Comparison of ENCODE assay signal across 19 cellular contexts in the genomic region with DNA sequence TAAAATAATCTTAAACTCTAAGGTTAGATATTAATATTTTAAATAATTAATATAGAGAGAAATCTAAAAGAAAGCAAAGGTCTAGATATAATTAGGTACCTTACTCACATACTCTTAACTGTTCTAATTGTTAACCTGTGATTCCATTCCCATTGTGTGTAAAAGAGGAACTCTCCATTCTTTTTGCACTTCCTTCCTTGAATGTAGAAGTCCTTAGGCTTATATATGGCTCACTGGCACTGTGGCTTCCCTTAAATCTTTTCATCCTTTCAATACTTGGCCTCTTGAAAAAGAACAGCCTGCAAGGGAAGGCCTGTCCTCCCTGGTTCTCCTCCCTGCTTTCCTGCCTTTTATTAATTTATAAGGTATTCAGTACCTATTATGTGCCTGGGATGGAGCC.
"Had no signal": no experiment of that assay in that cellular context is flagged by ENCODE, and none has a peak within 500 bp of the region (broad histone marks: within the 10 kb centered on the region; RNA-seq: fewer than 3 reads in every experiment).

No MANE protein-coding gene starts in this region.

- H3K9me3 ChIP-seq: left ventricle myocardium inferior, vagina had no signal

- H3K36me3 Mint-ChIP-seq: activated naive CD4-positive, alpha-beta T cell treated with anti-CD3 and anti-CD28 coated beads, Interleukin-2, amount 50 U/mL, for 72 hours; brain; neural progenitor cell had no signal

- H3K36me3 ChIP-seq: left ventricle myocardium inferior, neural progenitor cell, vagina, WERI-Rb-1 had no signal

- H3K4me1 Mint-ChIP-seq: activated T-helper 17 cell treated with anti-CD3 and anti-CD28 coated beads, Interleukin-2, amount 50 U/mL, for 72 hours; neural progenitor cell; stimulated activated memory B cell treated with anti-CD40 and anti-IgM and Interleukin-4, amounts not matched to agents 10 μg/mL and 1 μg/mL and 100 μg/mL, for 72 hours had no signal

- H3K4me3 ChIP-seq: left ventricle myocardium inferior, neural progenitor cell, vagina had no signal

- ATAC-seq: activated naive CD4-positive, alpha-beta T cell treated with anti-CD3 and anti-CD28 coated beads, Interleukin-2, amount 50 U/mL, for 72 hours; activated T-helper 17 cell treated with anti-CD3 and anti-CD28 coated beads, Interleukin-2, amount 50 U/mL, for 72 hours; sciatic nerve; stimulated activated memory B cell treated with anti-CD40 and anti-IgM and Interleukin-4, amounts not matched to agents 10 μg/mL and 1 μg/mL and 100 μg/mL, for 72 hours had no signal

- H3K27ac Mint-ChIP-seq: activated naive CD4-positive, alpha-beta T cell treated with anti-CD3 and anti-CD28 coated beads, Interleukin-2, amount 50 U/mL, for 72 hours; activated T-cell treated with anti-CD3 and anti-CD28 coated beads, Interleukin-2, amount 50 U/mL, for 24 hours; activated T-helper 17 cell treated with anti-CD3 and anti-CD28 coated beads, Interleukin-2, amount 50 U/mL, for 72 hours; neural progenitor cell; stimulated activated memory B cell treated with anti-CD40 and anti-IgM and Interleukin-4, amounts not matched to agents 10 μg/mL and 1 μg/mL and 100 μg/mL, for 72 hours had no signal

- H3K4me1 ChIP-seq: neural progenitor cell, vagina had no signal

- DNase-seq: activated T-cell treated with anti-CD3 and anti-CD28 coated beads, Interleukin-2, amount 50 U/mL, for 24 hours; aorta; effector CD4-positive, alpha-beta T cell; foreskin melanocyte; glutamatergic neuron; hippocampal formation; kidney glomerular epithelial cell; left ventricle myocardium inferior; mammary epithelial cell; stimulated activated CD4-positive, alpha-beta T cell treated with anti-CD3 and anti-CD28 coated beads, Interleukin-15, amount 100 ng/mL, for 24 hours; T-helper 2 cell; WERI-Rb-1 had no signal

- H3K9me3 Mint-ChIP-seq: activated naive CD4-positive, alpha-beta T cell treated with anti-CD3 and anti-CD28 coated beads, Interleukin-2, amount 50 U/mL, for 72 hours; activated T-cell treated with anti-CD3 and anti-CD28 coated beads, Interleukin-2, amount 50 U/mL, for 24 hours; activated T-helper 17 cell treated with anti-CD3 and anti-CD28 coated beads, Interleukin-2, amount 50 U/mL, for 72 hours; neural progenitor cell; stimulated activated memory B cell treated with anti-CD40 and anti-IgM and Interleukin-4, amounts not matched to agents 10 μg/mL and 1 μg/mL and 100 μg/mL, for 72 hours had no signal

- H3K4me3 Mint-ChIP-seq: activated T-cell treated with anti-CD3 and anti-CD28 coated beads, Interleukin-2, amount 50 U/mL, for 24 hours; activated T-helper 17 cell treated with anti-CD3 and anti-CD28 coated beads, Interleukin-2, amount 50 U/mL, for 72 hours; brain; neural progenitor cell; stimulated activated memory B cell treated with anti-CD40 and anti-IgM and Interleukin-4, amounts not matched to agents 10 μg/mL and 1 μg/mL and 100 μg/mL, for 72 hours had no signal

- H3K27me3 Mint-ChIP-seq: activated T-cell treated with anti-CD3 and anti-CD28 coated beads, Interleukin-2, amount 50 U/mL, for 24 hours; activated T-helper 17 cell treated with anti-CD3 and anti-CD28 coated beads, Interleukin-2, amount 50 U/mL, for 72 hours; brain; stimulated activated memory B cell treated with anti-CD40 and anti-IgM and Interleukin-4, amounts not matched to agents 10 μg/mL and 1 μg/mL and 100 μg/mL, for 72 hours had no signal
